Comparison of ENCODE assay signal across 8 cellular contexts in the genomic region with DNA sequence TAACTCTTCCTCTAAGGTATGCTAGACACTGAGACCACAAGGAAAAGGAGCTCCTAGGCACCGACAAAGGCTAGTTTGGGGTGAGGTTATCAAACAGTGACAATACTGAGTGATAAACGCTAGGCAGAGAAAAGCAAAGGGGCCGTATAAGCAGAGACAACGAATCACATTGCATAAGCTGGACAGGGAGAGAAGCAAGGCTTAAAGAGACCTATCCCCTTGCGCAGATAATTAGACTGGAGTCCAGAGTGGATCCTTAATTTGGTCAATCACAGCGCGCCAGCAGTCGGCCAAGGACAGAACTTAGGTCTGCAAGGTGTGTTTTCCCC. TPM values are rescaled to one million over a fixed set of nuclear protein-coding genes. Genes with fewer than 3 reads are reported as not detected.
DNase-seq lines count a peak whose midpoint lies in the region; ATAC-seq and TF ChIP-seq lines count a peak whose summit lies in the region.

No MANE protein-coding gene starts in this region.

- peak overlapping the region; percentile 95 for H3K4me3 ChIP-seq in OCI-LY7 (ENCODE audit: low read depth, low read length, poor library complexity, severe bottlenecking)

- H3K27me3 Mint-ChIP-seq in endothelial cell (ENCODE audit: unreplicated experiment) = no peaks in the 10 kb centered on the region
- H3K27me3 Mint-ChIP-seq in nephron (ENCODE audit: low read depth) = no peaks in the 10 kb centered on the region

- TF ChIP-seq CTCF in OCI-LY7 (conservative IDR thresholded peaks at IDR 0.05; ENCODE audit: low read length) (no peak), endothelial cell (IDR thresholded peaks at IDR 0.05; ENCODE audit: unreplicated experiment) (no peak), nephron (IDR thresholded peaks at IDR 0.05; ENCODE audit: unreplicated experiment in 3 of 3) (no peak)

- H3K79me2 ChIP-seq in OCI-LY7 (ENCODE audit: insufficient read depth, low read depth, low read length) = peaks cover 31% of the 10 kb centered on the region

- intact Hi-C loops in OCI-LY7 (cut with micrococcal nuclease; ENCODE audit: unreplicated experiment) = no loop called here

- DNase-seq in OCI-LY7 (ENCODE audit: low spot score) (peak; percentile 7), endothelial cell (ENCODE audit: low spot score) (no peak), 8988T (no peak), GM19240 (ENCODE audit: insufficient read length, low spot score) (no peak)
- DNase-seq in effector CD8-positive, alpha-beta T cell (lab: John Stamatoyannopoulos, UW) = no peak

- H3K4me1 ChIP-seq in OCI-LY7 (ENCODE audit: insufficient read depth, low read length, poor library complexity, severe bottlenecking) = peaks cover 22% of the 10 kb centered on the region

- no peaks in the 10 kb centered on the region for H3K9me3 Mint-ChIP-seq in endothelial cell (ENCODE audit: unreplicated experiment)
- no peaks in the 10 kb centered on the region for H3K9me3 Mint-ChIP-seq in nephron

- peaks cover 6% of the 10 kb centered on the region; the same call in 1 of the 2 replicates for H4K20me1 ChIP-seq in OCI-LY7 (ENCODE audit: insufficient read depth, low read length)

- peak overlapping the region; percentile 54 for H3K27ac ChIP-seq in OCI-LY7 (ENCODE audit: low read depth, low read length, poor library complexity, severe bottlenecking)

- BruUV-seq in OCI-LY7 (replicated peaks; lab: Mats Ljungman, UMichigan) = no TSS peak

- H2AFZ ChIP-seq in OCI-LY7 (ENCODE audit: low read length) = peak overlapping the region; percentile 50

- H3K4me1 Mint-ChIP-seq in endothelial cell (ENCODE audit: unreplicated experiment) (peaks cover 12% of the 10 kb centered on the region), nephron (peaks cover 15% of the 10 kb centered on the region)

- no peaks in the 10 kb centered on the region for H3K9me2 ChIP-seq in OCI-LY7 (ENCODE audit: insufficient read depth, low read length)

- peaks cover 13% of the 10 kb centered on the region for H3K36me3 Mint-ChIP-seq in endothelial cell (ENCODE audit: low read depth, unreplicated experiment)
- peaks cover 22% of the 10 kb centered on the region for H3K36me3 Mint-ChIP-seq in nephron (ENCODE audit: low read depth)

- peaks cover 34% of the 10 kb centered on the region for H3K36me3 ChIP-seq in OCI-LY7 (ENCODE audit: insufficient read depth, low read length)

- no peaks in the 10 kb centered on the region for H3K9me3 ChIP-seq in OCI-LY7 (ENCODE audit: low read length)

- H3K4me2 ChIP-seq in OCI-LY7 (ENCODE audit: low read length) = peak overlapping the region; percentile 89

- POLR2A ChIA-PET in OCI-LY7 (lab: Charles Lee) = interaction anchor here (0.5 to 1.6 kb wide), 10 partner anchors 8 to 117 kb away, joined by 3 to 5 read pairs (median 4); a partner anchor contains a TSS

- CTCF ChIA-PET in OCI-LY7 (lab: Charles Lee; ENCODE audit: unreplicated experiment) = no interaction called here

- H3K4me3 Mint-ChIP-seq in endothelial cell (ENCODE audit: unreplicated experiment) (peak overlapping the region; percentile 99), nephron (peak overlapping the region; percentile 98 to 99 (median 99))

- H3K27ac Mint-ChIP-seq in endothelial cell (ENCODE audit: unreplicated experiment) (peak overlapping the region; percentile 98), nephron (peak overlapping the region; percentile 95 to 99 (median 99))

- ATAC-seq in GM21390 (IDR thresholded peaks at IDR 0.05; ENCODE audit: unreplicated experiment) (peak; percentile 1), GM19023 (IDR thresholded peaks at IDR 0.05; ENCODE audit: unreplicated experiment) (no peak)

RNA-seq across cellular contexts. Expression of a gene that starts 0.5 kb away (rescaled TPM):
- total RNA-seq in OCI-LY7 (2014; rRNA removed; shearing (Covaris generic)) = 20.0 and 22.0 TPM in 2 replicates
- total RNA-seq in OCI-LY7 (2022) = 26.7 and 27.9 TPM in 2 replicates
- 23.7 TPM for total RNA-seq in endothelial cell (ENCODE audit: unreplicated experiment)

RNA-seq across cellular contexts. Expression of a gene that starts 50.9 kb away (rescaled TPM):
- 110 and 136 TPM in 2 replicates for total RNA-seq in OCI-LY7 (2014; rRNA removed; shearing (Covaris generic))
- total RNA-seq in OCI-LY7 (2022) (65.3 and 109 TPM in 2 replicates), endothelial cell (ENCODE audit: unreplicated experiment) (120 TPM)
